Comparison of ENCODE assay signal across 9 cellular contexts in the genomic region with DNA sequence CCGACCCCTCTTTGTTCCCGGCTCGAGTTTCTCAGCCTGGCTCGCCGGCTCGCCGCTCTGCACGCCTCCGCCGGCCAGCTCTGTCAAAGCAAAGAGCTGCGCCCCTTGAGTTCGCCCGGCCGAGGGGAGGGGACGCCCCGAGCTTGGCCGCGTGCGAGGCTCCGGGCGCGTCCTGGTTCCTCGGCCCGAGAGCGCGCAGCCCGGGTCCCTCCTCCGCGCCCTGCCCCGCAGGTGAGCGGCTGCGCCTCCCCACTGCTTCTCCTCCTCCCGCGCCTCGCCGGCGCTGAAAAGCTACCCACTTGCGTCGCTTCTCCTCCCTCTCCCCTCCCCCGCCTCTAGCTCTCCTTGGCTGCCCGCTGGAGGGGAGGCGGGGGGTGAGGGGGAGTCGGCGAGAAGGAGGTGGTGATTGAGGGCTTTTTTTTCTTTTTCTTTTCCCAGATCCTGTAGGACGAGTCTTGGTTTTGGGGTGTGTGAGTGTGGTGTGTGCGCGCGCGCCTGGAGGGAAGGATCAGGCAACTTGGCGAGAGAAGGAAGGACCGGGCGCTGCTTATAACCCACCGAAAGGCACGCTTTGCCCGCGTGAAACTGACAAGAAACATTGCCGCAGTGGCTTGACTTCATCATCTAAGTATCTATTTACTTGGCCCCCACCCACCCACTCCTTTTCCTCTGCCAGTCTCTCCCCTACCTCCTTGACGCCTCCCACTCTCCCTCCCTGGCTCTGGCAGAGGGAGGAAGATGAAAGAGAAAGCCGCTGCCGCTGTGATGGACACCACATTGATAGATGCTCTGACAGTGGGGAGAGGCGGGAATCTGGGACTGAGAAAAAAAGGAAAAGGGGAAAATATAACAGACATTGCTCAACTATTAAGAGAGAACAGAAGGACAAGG. TPM values are rescaled to one million over a fixed set of nuclear protein-coding genes. Genes with fewer than 3 reads are reported as not detected.
DNase-seq lines count a peak whose midpoint lies in the region; ATAC-seq, FAIRE-seq and TF ChIP-seq lines count a peak whose summit lies in the region.
"Had no signal": no experiment of that assay in that cellular context is flagged by ENCODE, and none has a peak within 500 bp of the region (broad histone marks: within the 10 kb centered on the region; RNA-seq: fewer than 3 reads in every experiment).

A gene (minus strand): TSS at position 261 of the 891 bp plus-strand sequence. CDS start 1,165 bp downstream, outside the sequence.

- peak; percentile 70 for DNase-seq in NCI-H748 (lab: John Stamatoyannopoulos, UW; ENCODE audit: unreplicated experiment)
- peak; percentile 79 for DNase-seq in activated T-cell treated with anti-CD3 and anti-CD28 coated beads, Interleukin-2, amount 50 U/mL, for 1 hour
- DNase-seq in fibroblast of mammary gland (ENCODE audit: low read depth): peak; percentile 24
- DNase-seq in osteoblast (ENCODE audit: insufficient read length, low spot score, missing footprints): peak; percentile 84
- DNase-seq in urothelium cell line (ENCODE audit: low spot score): peak; percentile 71
- DNase-seq in putamen (ENCODE audit: low spot score): no peak

- no peak for FAIRE-seq in urothelium cell line (lab: Jason Lieb, UNC)
- FAIRE-seq: colon had no signal

- TF ChIP-seq CTCF in fibroblast of mammary gland (conservative IDR thresholded peaks at IDR 0.05; ENCODE audit: control insufficient read depth, insufficient read depth, low read depth, low read length) (no peak), osteoblast (IDR thresholded peaks at IDR 0.05; ENCODE audit: extremely low read depth, low read depth, low read length) (no peak)

- H3K27me3 ChIP-seq in osteoblast (ENCODE audit: insufficient read depth, low read length): peaks cover 83% of the 10 kb centered on the region

- peaks cover 23% of the 10 kb centered on the region for H3K4me1 ChIP-seq in osteoblast (ENCODE audit: insufficient read depth, low read length)

- ATAC-seq in HG02870 (IDR thresholded peaks at IDR 0.05; ENCODE audit: unreplicated experiment): peak; percentile 33

- peak within 1 kb of the TSS; percentile 85 for H2AFZ ChIP-seq in osteoblast (ENCODE audit: low read length)

- peak within 1 kb of the TSS; percentile 96 for H3K4me2 ChIP-seq in osteoblast (ENCODE audit: insufficient read depth, low read length)

- H4K20me1 ChIP-seq in osteoblast (ENCODE audit: insufficient read depth, low read length): no peaks in the 10 kb centered on the region

- no peaks in the 10 kb centered on the region for H3K36me3 ChIP-seq in osteoblast (ENCODE audit: insufficient read depth, low read length)

- H3K27ac ChIP-seq in osteoblast (ENCODE audit: low read depth, low read length): no peak within 1 kb of the TSS

- no peaks in the 10 kb centered on the region for H3K79me2 ChIP-seq in osteoblast (ENCODE audit: insufficient read depth, low read length)

- no peaks in the 10 kb centered on the region for H3K9me3 ChIP-seq in osteoblast (ENCODE audit: low read depth, low read length)

- peak within 1 kb of the TSS; percentile 78 for H3K4me3 ChIP-seq in GM08714 (ENCODE audit: low read length)
- peak within 1 kb of the TSS; percentile 53 for H3K4me3 ChIP-seq in fibroblast of mammary gland (ENCODE audit: control insufficient read depth, low read depth, low read length)
- peak within 1 kb of the TSS; percentile 77 for H3K4me3 ChIP-seq in osteoblast (ENCODE audit: insufficient read depth, low read length)

RNA-seq across cellular contexts. Expression of the gene that starts here (rescaled TPM):
- total RNA-seq in osteoblast: 5.8 and 7.7 TPM in 2 replicates
